In genomic region chr13:75366380-75367280, GRCh38 we compare ENCODE assay signal across 12 cellular contexts.
DNase-seq lines count a peak whose midpoint lies in the region; ATAC-seq, FAIRE-seq and TF ChIP-seq lines count a peak whose summit lies in the region.
"Had no signal": no experiment of that assay in that cellular context is flagged by ENCODE, and none has a peak within 500 bp of the region (broad histone marks: within the 10 kb centered on the region; RNA-seq: fewer than 3 reads in every experiment).

No MANE protein-coding gene starts in this region.

- TF ChIP-seq POLR2A in A549 (IDR thresholded peaks at IDR 0.05; ENCODE audit: low read length) = no peak
- TF ChIP-seq POLR2A in suprapubic skin (IDR thresholded peaks at IDR 0.05) = no peak

- peak overlapping the region; percentile 56 for H3K4me2 ChIP-seq in A549
- peak overlapping the region; percentile 83 for H3K4me2 ChIP-seq in fibroblast of lung (ENCODE audit: extremely low read depth, insufficient read depth, low read length)

- no peak for FAIRE-seq in A549 (lab: Jason Lieb, UNC)
- FAIRE-seq: HTR-8/SVneo had no signal

- 75% methylated on average over 3 of the region's 3 CpGs for WGBS in A549 (ENCODE audit: missing lambda C conversion rate)
- 77% methylated on average over 3 of the region's 3 CpGs for WGBS in suprapubic skin

- TF ChIP-seq RAD21 in A549 (conservative IDR thresholded peaks at IDR 0.05 in 1 of 2, IDR thresholded peaks at IDR 0.05 in 1 of 2) = no peak

- CTCF ChIA-PET in A549 (lab: Yijun Ruan, JAX) (interaction anchor here (1.3 to 1.4 kb wide), 3 partner anchors 8 to 116 kb away, joined by 3 to 10 read pairs (median 3); partner anchors contain the start of gene TBC1D4), GM10248 (lab: Yijun Ruan, JAX) (interaction anchor here (1.1 to 8.8 kb wide), 12 partner anchors 9 to 330 kb away, joined by 3 to 75 read pairs (median 6); partner anchors contain the start of gene TBC1D4)

- no peaks in the 10 kb centered on the region for H3K36me3 ChIP-seq in SK-N-MC (ENCODE audit: insufficient read depth, low read length)
- H3K36me3 ChIP-seq in fibroblast of lung (ENCODE audit: control insufficient read depth, insufficient read depth, low read length) = no peaks in the 10 kb centered on the region
- H3K36me3 ChIP-seq in suprapubic skin = no peaks in the 10 kb centered on the region

- no peak for ATAC-seq in A549

- H3K4me1 ChIP-seq in A549 (peaks cover 12% of the 10 kb centered on the region), fibroblast of lung (ENCODE audit: control insufficient read depth, extremely low read depth, insufficient read depth, low read length) (peaks cover 2% of the 10 kb centered on the region), suprapubic skin (peaks cover 18% of the 10 kb centered on the region)

- no peak for TF ChIP-seq EP300 in A549 (IDR thresholded peaks at IDR 0.05)
- TF ChIP-seq EP300 in suprapubic skin (IDR thresholded peaks at IDR 0.05) = no peak

- H3K79me2 ChIP-seq in fibroblast of lung (ENCODE audit: control insufficient read depth, insufficient read depth, low read length) = peaks cover 1% of the 10 kb centered on the region

- H3K4me3 ChIP-seq in A549 (no peak overlapping the region), SK-N-MC (peak overlapping the region; percentile 24; the same call in 1 of the 2 replicates), fibroblast of lung (replicated peaks in 1 of 4; ENCODE audit: control extremely low read depth in 1 of 4, insufficient read depth in 1 of 4, low read depth in 3 of 4, low read length in 4 of 4) (peak overlapping the region in 3 of 4 experiments; percentile 17 to 33 (median 25)), suprapubic skin (no peak overlapping the region)

- H3K27me3 ChIP-seq in fibroblast of lung (ENCODE audit: control insufficient read depth, insufficient read depth, low read length) (no peaks in the 10 kb centered on the region), suprapubic skin (no peaks in the 10 kb centered on the region)

- H3K9me3 ChIP-seq in A549 = no peaks in the 10 kb centered on the region
- no peaks in the 10 kb centered on the region for H3K9me3 ChIP-seq in SK-N-MC (ENCODE audit: low read depth, low read length)
- no peaks in the 10 kb centered on the region for H3K9me3 ChIP-seq in fibroblast of lung (ENCODE audit: control insufficient read depth, insufficient read depth, low read depth, low read length)
- no peaks in the 10 kb centered on the region for H3K9me3 ChIP-seq in suprapubic skin

- POLR2A ChIA-PET in A549 (lab: Yijun Ruan, JAX) (no interaction called here), GM10248 (lab: Yijun Ruan, JAX) (no interaction called here)

- peak overlapping the region; percentile 10 for H2AFZ ChIP-seq in fibroblast of lung (ENCODE audit: low read length)

- TF ChIP-seq CTCF in A549 (IDR thresholded peaks at IDR 0.05) = no peak
- peak; percentile 11 for TF ChIP-seq CTCF in GM10248 (IDR thresholded peaks at IDR 0.05; ENCODE audit: control extremely low read depth, extremely low read depth, low read depth, missing control alignments)
- no peak for TF ChIP-seq CTCF in fibroblast of lung (conservative IDR thresholded peaks at IDR 0.05 in 1 of 2, IDR thresholded peaks at IDR 0.05 in 1 of 2; ENCODE audit: low read depth in 1 of 2, low read length in 2 of 2)
- no peak for TF ChIP-seq CTCF in suprapubic skin (IDR thresholded peaks at IDR 0.05)

- no peak for DNase-seq in A549 (ENCODE audit: low read depth in 1 of 2, low spot score in 1 of 2)
- DNase-seq in GM10248 (ENCODE audit: extremely low spot score) = no peak
- DNase-seq in SK-N-MC (ENCODE audit: low read depth, low spot score) = no peak
- no peak for DNase-seq in fibroblast of lung (ENCODE audit: low read depth in 2 of 2)
- DNase-seq in NCI-H526 treated with DMSO at 0.1 percent for 48 hours (lab: John Stamatoyannopoulos, UW) = no peak
- DNase-seq in suprapubic skin (ENCODE audit: low spot score in 2 of 2) = no peak
- DNase-seq in NOMO-1 treated with DMSO at 0.1 percent for 48 hours (lab: John Stamatoyannopoulos, UW; ENCODE audit: unreplicated experiment) = no peak
- DNase-seq in mucosa of gallbladder (ENCODE audit: low spot score) = no peak
- DNase-seq: activated effector memory CD4-positive, alpha-beta T cell treated with Interleukin-2 at 50 U/mL for 16 hours; COR-L47; NCI-H1694 had no signal

- H4K20me1 ChIP-seq in fibroblast of lung (ENCODE audit: control insufficient read depth, extremely low read depth, insufficient read depth, low read length) = no peaks in the 10 kb centered on the region

- H3K27ac ChIP-seq in A549 = no peak overlapping the region
- H3K27ac ChIP-seq in SK-N-MC = peak overlapping the region; percentile 14; the same call in 1 of the 2 replicates
- H3K27ac ChIP-seq in fibroblast of lung (ENCODE audit: insufficient read depth, low read length) = peak overlapping the region; percentile 63
- no peak overlapping the region for H3K27ac ChIP-seq in suprapubic skin

- H3K9ac ChIP-seq in SK-N-MC (ENCODE audit: insufficient read length) = peak overlapping the region; percentile 16
- H3K9ac ChIP-seq in fibroblast of lung (ENCODE audit: insufficient read depth, low read length) = no peak overlapping the region

TF ChIP-seq in A549, 52 proteins besides CTCF, POLR2A, EP300 and RAD21:
- TF ChIP-seq RCOR1 (IDR thresholded peaks at IDR 0.05; ENCODE audit: low read depth, low read length) (no peak), HEYL (CRISPR knock-in tag; IDR thresholded peaks at IDR 0.05) (no peak), RFX5 (IDR thresholded peaks at IDR 0.05) (no peak), KDM5A (IDR thresholded peaks at IDR 0.05) (no peak), CHD4 (IDR thresholded peaks at IDR 0.05; ENCODE audit: borderline replicate concordance) (no peak), TFCP2L1 (CRISPR knock-in tag; IDR thresholded peaks at IDR 0.05) (no peak), MAZ (IDR thresholded peaks at IDR 0.05; ENCODE audit: borderline replicate concordance, low read depth, low read length) (no peak), ZFP36 (IDR thresholded peaks at IDR 0.05; ENCODE audit: borderline replicate concordance, partially characterized antibody) (no peak), MYC (IDR thresholded peaks at IDR 0.05; ENCODE audit: borderline replicate concordance, low read length) (no peak), NR3C1 (IDR thresholded peaks at IDR 0.05) (no peak), HOXB13 (CRISPR knock-in tag; IDR thresholded peaks at IDR 0.05; ENCODE audit: low read depth) (no peak)

Comparison
In these comparisons a context has a peak if more than half of its experiments do, and no peak if none do; other contexts are left out.
1. H3K27ac ChIP-seq: peak in SK-N-MC (single experiment) and fibroblast of lung (single experiment); none in A549 (0 of 2) and suprapubic skin (single experiment).
2. H3K4me3 ChIP-seq: peak in SK-N-MC (single experiment) and fibroblast of lung (3 of 4); none in A549 (single experiment) and suprapubic skin (single experiment).